Comparison of ENCODE assay signal across 1 cellular context in genomic region chr3:81985996-81986723, GRCh38.
TF ChIP-seq lines count a peak whose summit lies in the region.

No MANE protein-coding gene starts in this region.

TF ChIP-seq in HepG2, 621 proteins besides CTCF, POLR2A, EP300 and RAD21 (continued from another document and continues in another):
- TF ChIP-seq, protein P1, sequence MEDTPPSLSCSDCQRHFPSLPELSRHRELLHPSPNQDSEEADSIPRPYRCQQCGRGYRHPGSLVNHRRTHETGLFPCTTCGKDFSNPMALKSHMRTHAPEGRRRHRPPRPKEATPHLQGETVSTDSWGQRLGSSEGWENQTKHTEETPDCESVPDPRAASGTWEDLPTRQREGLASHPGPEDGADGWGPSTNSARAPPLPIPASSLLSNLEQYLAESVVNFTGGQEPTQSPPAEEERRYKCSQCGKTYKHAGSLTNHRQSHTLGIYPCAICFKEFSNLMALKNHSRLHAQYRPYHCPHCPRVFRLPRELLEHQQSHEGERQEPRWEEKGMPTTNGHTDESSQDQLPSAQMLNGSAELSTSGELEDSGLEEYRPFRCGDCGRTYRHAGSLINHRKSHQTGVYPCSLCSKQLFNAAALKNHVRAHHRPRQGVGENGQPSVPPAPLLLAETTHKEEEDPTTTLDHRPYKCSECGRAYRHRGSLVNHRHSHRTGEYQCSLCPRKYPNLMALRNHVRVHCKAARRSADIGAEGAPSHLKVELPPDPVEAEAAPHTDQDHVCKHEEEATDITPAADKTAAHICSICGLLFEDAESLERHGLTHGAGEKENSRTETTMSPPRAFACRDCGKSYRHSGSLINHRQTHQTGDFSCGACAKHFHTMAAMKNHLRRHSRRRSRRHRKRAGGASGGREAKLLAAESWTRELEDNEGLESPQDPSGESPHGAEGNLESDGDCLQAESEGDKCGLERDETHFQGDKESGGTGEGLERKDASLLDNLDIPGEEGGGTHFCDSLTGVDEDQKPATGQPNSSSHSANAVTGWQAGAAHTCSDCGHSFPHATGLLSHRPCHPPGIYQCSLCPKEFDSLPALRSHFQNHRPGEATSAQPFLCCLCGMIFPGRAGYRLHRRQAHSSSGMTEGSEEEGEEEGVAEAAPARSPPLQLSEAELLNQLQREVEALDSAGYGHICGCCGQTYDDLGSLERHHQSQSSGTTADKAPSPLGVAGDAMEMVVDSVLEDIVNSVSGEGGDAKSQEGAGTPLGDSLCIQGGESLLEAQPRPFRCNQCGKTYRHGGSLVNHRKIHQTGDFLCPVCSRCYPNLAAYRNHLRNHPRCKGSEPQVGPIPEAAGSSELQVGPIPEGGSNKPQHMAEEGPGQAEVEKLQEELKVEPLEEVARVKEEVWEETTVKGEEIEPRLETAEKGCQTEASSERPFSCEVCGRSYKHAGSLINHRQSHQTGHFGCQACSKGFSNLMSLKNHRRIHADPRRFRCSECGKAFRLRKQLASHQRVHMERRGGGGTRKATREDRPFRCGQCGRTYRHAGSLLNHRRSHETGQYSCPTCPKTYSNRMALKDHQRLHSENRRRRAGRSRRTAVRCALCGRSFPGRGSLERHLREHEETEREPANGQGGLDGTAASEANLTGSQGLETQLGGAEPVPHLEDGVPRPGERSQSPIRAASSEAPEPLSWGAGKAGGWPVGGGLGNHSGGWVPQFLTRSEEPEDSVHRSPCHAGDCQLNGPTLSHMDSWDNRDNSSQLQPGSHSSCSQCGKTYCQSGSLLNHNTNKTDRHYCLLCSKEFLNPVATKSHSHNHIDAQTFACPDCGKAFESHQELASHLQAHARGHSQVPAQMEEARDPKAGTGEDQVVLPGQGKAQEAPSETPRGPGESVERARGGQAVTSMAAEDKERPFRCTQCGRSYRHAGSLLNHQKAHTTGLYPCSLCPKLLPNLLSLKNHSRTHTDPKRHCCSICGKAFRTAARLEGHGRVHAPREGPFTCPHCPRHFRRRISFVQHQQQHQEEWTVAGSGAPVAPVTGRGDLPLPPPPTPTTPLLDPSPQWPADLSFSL (CRISPR knock-in tag; IDR thresholded peaks at IDR 0.05): no peak
- TF ChIP-seq, protein P2, sequence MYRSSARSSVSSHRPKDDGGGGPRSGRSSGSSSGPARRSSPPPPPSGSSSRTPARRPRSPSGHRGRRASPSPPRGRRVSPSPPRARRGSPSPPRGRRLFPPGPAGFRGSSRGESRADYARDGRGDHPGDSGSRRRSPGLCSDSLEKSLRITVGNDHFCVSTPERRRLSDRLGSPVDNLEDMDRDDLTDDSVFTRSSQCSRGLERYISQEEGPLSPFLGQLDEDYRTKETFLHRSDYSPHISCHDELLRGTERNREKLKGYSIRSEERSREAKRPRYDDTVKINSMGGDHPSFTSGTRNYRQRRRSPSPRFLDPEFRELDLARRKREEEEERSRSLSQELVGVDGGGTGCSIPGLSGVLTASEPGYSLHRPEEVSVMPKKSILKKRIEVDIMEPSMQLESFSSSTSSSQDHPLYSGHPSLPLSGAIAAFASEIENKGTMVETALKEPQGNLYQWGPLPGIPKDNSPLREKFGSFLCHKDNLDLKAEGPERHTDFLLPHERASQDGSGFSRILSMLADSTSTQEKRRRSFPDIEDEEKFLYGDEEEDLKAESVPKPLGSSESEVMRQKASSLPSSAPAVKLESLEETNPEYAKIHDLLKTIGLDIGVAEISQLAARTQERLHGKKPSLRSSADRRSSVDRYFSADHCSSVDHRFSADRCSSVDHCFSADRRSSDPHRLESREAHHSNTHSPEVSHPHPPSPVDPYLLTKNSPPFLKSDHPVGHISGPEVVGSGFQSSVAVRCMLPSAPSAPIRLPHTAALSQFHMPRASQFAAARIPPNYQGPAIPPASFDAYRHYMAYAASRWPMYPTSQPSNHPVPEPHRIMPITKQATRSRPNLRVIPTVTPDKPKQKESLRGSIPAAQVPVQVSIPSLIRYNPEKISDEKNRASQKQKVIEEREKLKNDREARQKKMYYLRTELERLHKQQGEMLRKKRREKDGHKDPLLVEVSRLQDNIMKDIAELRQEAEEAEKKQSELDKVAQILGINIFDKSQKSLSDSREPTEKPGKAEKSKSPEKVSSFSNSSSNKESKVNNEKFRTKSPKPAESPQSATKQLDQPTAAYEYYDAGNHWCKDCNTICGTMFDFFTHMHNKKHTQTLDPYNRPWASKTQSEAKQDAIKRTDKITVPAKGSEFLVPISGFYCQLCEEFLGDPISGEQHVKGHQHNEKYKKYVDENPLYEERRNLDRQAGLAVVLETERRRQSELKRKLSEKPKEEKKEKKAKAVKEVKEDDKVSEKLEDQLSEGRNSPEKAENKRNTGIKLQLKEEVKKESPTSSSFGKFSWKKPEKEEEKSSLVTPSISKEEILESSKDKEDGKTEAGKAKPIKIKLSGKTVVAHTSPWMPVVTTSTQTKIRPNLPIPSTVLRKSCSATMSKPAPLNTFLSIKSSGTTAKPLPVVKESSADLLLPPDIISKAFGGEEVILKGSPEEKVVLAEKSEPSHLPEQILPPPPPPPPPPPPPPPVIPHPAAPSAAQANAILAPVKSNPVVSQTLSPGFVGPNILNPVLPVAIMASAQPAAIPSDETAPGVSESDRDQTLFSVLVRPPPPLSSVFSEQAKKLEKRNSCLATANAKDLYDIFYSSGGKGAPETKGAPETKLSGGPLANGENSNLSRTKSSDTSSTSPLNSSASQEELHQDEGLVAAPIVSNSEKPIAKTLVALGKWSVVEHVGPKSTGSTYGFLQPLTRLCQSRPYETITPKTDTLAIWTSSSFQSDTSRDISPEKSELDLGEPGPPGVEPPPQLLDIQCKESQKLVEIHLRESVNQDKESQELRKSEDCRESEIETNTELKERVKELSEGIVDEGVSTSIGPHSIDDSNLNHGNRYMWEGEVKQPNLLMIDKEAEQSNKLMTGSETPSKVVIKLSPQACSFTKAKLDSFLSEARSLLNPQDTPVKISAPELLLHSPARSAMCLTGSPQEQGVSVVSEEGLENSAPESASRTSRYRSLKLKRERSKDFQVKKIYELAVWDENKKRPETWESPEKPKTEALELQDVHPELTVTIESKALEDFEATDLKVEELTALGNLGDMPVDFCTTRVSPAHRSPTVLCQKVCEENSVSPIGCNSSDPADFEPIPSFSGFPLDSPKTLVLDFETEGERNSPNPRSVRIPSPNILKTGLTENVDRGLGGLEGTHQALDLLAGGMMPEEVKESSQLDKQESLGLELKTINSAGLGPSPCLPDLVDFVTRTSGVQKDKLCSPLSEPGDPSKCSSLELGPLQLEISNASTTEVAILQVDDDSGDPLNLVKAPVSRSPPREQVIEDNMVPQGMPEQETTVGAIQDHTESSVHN (CRISPR knock-in tag; IDR thresholded peaks at IDR 0.05): no peak
- TF ChIP-seq GFI1 (CRISPR knock-in tag; IDR thresholded peaks at IDR 0.05; ENCODE audit: borderline replicate concordance) (no peak), HNRNPK (IDR thresholded peaks at IDR 0.05; ENCODE audit: low read depth, low read length, poor library complexity, severe bottlenecking) (no peak), SOX13 (IDR thresholded peaks at IDR 0.05) (no peak), SOX13 (CRISPR knock-in tag; conservative IDR thresholded peaks at IDR 0.05 in 1 of 2, IDR thresholded peaks at IDR 0.05 in 1 of 2) (no peak), NR2F1 (CRISPR knock-in tag; IDR thresholded peaks at IDR 0.05) (no peak), ZNF704 (CRISPR knock-in tag; IDR thresholded peaks at IDR 0.05; ENCODE audit: borderline replicate concordance) (no peak; the same call in 1 of the 2 replicates), RFX3 (CRISPR knock-in tag; IDR thresholded peaks at IDR 0.05) (no peak), PHB2 (IDR thresholded peaks at IDR 0.05; ENCODE audit: partially characterized antibody) (no peak), ZC3H13 (CRISPR knock-in tag; IDR thresholded peaks at IDR 0.05) (no peak), E2F1 (CRISPR knock-in tag; IDR thresholded peaks at IDR 0.05) (0 out of 2 replicates have a peak, but pooled peaks have one; percentile 23), TFAP4 (IDR thresholded peaks at IDR 0.05; ENCODE audit: borderline replicate concordance, low read depth) (no peak), THYN1 (CRISPR knock-in tag; IDR thresholded peaks at IDR 0.05; ENCODE audit: borderline replicate concordance, low read depth) (no peak), ZNF121 (CRISPR knock-in tag; IDR thresholded peaks at IDR 0.05) (no peak), TRIM24 (CRISPR knock-in tag; IDR thresholded peaks at IDR 0.05) (no peak), MAF1 (CRISPR knock-in tag; IDR thresholded peaks at IDR 0.05; ENCODE audit: borderline replicate concordance) (no peak)
- TF ChIP-seq, protein P3, sequence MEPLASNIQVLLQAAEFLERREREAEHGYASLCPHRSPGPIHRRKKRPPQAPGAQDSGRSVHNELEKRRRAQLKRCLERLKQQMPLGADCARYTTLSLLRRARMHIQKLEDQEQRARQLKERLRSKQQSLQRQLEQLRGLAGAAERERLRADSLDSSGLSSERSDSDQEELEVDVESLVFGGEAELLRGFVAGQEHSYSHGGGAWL (CRISPR knock-in tag; IDR thresholded peaks at IDR 0.05): no peak
- TF ChIP-seq, protein P4, sequence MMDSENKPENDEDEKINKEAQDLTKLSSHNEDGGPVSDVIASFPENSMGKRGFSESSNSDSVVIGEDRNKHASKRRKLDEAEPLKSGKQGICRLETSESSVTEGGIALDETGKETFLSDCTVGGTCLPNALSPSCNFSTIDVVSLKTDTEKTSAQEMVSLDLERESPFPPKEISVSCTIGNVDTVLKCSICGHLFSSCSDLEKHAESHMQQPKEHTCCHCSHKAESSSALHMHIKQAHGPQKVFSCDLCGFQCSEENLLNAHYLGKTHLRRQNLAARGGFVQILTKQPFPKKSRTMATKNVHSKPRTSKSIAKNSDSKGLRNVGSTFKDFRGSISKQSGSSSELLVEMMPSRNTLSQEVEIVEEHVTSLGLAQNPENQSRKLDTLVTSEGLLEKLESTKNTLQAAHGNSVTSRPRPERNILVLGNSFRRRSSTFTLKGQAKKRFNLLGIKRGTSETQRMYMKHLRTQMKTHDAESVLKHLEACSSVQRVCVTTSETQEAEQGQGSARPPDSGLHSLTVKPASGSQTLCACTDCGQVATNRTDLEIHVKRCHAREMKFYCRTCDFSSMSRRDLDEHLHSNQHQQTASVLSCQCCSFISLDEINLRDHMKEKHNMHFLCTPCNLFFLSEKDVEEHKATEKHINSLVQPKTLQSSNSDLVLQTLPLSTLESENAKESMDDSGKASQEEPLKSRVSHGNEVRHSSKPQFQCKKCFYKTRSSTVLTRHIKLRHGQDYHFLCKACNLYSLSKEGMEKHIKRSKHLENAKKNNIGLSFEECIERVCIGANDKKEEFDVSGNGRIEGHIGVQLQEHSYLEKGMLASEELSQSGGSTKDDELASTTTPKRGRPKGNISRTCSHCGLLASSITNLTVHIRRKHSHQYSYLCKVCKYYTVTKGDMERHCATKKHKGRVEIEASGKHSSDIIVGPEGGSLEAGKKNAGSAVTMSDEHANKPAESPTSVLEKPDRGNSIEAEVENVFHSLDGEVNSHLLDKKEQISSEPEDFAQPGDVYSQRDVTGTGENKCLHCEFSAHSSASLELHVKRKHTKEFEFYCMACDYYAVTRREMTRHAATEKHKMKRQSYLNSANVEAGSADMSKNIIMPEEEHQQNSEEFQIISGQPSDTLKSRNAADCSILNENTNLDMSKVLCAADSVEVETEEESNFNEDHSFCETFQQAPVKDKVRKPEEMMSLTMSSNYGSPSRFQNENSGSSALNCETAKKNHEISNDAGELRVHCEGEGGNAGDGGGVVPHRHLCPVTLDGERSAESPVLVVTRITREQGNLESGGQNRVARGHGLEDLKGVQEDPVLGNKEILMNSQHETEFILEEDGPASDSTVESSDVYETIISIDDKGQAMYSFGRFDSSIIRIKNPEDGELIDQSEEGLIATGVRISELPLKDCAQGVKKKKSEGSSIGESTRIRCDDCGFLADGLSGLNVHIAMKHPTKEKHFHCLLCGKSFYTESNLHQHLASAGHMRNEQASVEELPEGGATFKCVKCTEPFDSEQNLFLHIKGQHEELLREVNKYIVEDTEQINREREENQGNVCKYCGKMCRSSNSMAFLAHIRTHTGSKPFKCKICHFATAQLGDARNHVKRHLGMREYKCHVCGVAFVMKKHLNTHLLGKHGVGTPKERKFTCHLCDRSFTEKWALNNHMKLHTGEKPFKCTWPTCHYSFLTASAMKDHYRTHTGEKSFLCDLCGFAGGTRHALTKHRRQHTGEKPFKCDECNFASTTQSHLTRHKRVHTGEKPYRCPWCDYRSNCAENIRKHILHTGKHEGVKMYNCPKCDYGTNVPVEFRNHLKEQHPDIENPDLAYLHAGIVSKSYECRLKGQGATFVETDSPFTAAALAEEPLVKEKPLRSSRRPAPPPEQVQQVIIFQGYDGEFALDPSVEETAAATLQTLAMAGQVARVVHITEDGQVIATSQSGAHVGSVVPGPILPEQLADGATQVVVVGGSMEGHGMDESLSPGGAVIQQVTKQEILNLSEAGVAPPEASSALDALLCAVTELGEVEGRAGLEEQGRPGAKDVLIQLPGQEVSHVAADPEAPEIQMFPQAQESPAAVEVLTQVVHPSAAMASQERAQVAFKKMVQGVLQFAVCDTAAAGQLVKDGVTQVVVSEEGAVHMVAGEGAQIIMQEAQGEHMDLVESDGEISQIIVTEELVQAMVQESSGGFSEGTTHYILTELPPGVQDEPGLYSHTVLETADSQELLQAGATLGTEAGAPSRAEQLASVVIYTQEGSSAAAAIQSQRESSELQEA (CRISPR knock-in tag; IDR thresholded peaks at IDR 0.05; ENCODE audit: not compliant biosample characterization): no peak
- TF ChIP-seq, protein P5, sequence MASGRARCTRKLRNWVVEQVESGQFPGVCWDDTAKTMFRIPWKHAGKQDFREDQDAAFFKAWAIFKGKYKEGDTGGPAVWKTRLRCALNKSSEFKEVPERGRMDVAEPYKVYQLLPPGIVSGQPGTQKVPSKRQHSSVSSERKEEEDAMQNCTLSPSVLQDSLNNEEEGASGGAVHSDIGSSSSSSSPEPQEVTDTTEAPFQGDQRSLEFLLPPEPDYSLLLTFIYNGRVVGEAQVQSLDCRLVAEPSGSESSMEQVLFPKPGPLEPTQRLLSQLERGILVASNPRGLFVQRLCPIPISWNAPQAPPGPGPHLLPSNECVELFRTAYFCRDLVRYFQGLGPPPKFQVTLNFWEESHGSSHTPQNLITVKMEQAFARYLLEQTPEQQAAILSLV (CRISPR knock-in tag; IDR thresholded peaks at IDR 0.05; ENCODE audit: borderline replicate concordance): no peak
